16 cellular contexts compared by ENCODE assay signal in the genomic region with DNA sequence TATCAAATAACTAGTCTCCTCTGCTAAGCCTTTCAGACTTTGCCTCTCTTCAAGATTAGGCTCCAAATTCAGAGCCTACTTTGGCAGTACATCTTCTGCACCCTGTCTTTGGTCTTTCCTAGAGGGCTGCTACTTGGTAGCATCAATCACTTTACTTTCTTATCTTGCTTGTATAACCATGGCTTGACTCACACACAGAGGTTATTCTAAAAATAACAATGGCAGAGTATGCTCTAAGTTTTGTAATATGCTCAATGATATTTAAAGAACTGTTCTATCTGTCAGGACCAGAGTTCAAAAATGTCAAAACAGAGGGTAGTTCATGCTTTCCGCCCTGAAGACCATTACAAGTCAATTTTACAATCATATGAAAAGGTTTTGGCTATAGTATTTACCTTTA.
"Had no signal": no experiment of that assay in that cellular context is flagged by ENCODE, and none has a peak within 500 bp of the region (broad histone marks: within the 10 kb centered on the region; RNA-seq: fewer than 3 reads in every experiment).

No MANE protein-coding gene starts in this region.

- H3K4me1 ChIP-seq: upper lobe of left lung had no signal

- H3K27ac ChIP-seq: neutrophil, upper lobe of left lung had no signal

- DNase-seq: activated B cell treated with CpG ODN at 0.5 μM for 24 hours; activated CD4-positive, alpha-beta T cell treated with anti-CD3 and anti-CD28 coated beads, Interleukin-2, amount 10 ng/mL, durations not matched to agents 24 days and 14 days; activated CD8-positive, alpha-beta memory T cell treated with anti-CD3 and anti-CD28 coated beads, Interleukin-2, amount 50 U/mL, for 4 hours; activated CD8-positive, alpha-beta T cell treated with anti-CD3 and anti-CD28 coated beads, Interleukin-2, amount 10 ng/mL, durations not matched to agents 7 days and 5 days; activated naive CD8-positive, alpha-beta T cell treated with anti-CD3 and anti-CD28 coated beads, Interleukin-2, amount 10 ng/mL, durations not matched to agents 7 days and 5 days; activated T-cell treated with anti-CD3 and anti-CD28 coated beads, Interleukin-2, amount 50 U/mL, for 72 hours; anterior cingulate cortex; dermis blood vessel endothelial cell; effector memory CD8-positive, alpha-beta T cell; islet precursor cell; natural killer cell; T-helper 2 cell; upper lobe of left lung had no signal

- H3K9me3 ChIP-seq: neutrophil, upper lobe of left lung had no signal

- H3K27me3 ChIP-seq: neutrophil, upper lobe of left lung had no signal

- ATAC-seq: activated CD8-positive, alpha-beta T cell treated with anti-CD3 and anti-CD28 coated beads, Interleukin-2, amount 10 ng/mL, durations not matched to agents 7 days and 5 days; activated T-cell treated with anti-CD3 and anti-CD28 coated beads, Interleukin-2, amount 50 U/mL, for 72 hours; effector memory CD8-positive, alpha-beta T cell; left lobe of liver; natural killer cell had no signal

- H3K4me3 ChIP-seq: upper lobe of left lung had no signal

- FAIRE-seq: frontal cortex had no signal
